Comparison of ENCODE assay signal across 23 cellular contexts in genomic region chr10:90849956-90850749, GRCh38. TPM values are rescaled to one million over a fixed set of nuclear protein-coding genes. Genes with fewer than 3 reads are reported as not detected.
A peak's percentile ranks its signal among the peaks of the same experiment; 100 is the strongest.
DNase-seq lines count a peak whose midpoint lies in the region; ATAC-seq and TF ChIP-seq lines count a peak whose summit lies in the region.
"Had no signal": no experiment of that assay in that cellular context is flagged by ENCODE, and none has a peak within 500 bp of the region (broad histone marks: within the 10 kb centered on the region; RNA-seq: fewer than 3 reads in every experiment).

No MANE protein-coding gene starts in this region.

- H3K4me1 ChIP-seq in aorta (ENCODE audit: control insufficient read depth in 1 of 2, insufficient read depth in 2 of 2, low read length in 2 of 2) = no peaks in the 10 kb centered on the region
- H3K4me1 ChIP-seq: vagina had no signal

- H3K27me3 ChIP-seq in aorta (ENCODE audit: control insufficient read depth in 1 of 2, insufficient read depth in 2 of 2, low read length in 1 of 2) = no peaks in the 10 kb centered on the region
- H3K27me3 ChIP-seq: vagina had no signal

- intact Hi-C loops in aorta (cut with DNase I) = no loop called here

- H3K9me3 ChIP-seq in aorta (ENCODE audit: control insufficient read depth, low read length) = peaks cover 3% of the 10 kb centered on the region
- H3K9me3 ChIP-seq: vagina had no signal

- no peaks in the 10 kb centered on the region for H3K36me3 ChIP-seq in aorta (ENCODE audit: control insufficient read depth in 1 of 2, insufficient read depth in 2 of 2, low read length in 1 of 2)
- H3K36me3 ChIP-seq: vagina had no signal

- H3K4me3 Mint-ChIP-seq in HFFc6 = no peak overlapping the region
- H3K4me3 Mint-ChIP-seq: activated T-cell treated with anti-CD3 and anti-CD28 coated beads, Interleukin-2, amount 50 U/mL, for 4 hours; natural killer cell had no signal

- 86 to 92% methylated on average over 1 of the region's 1 CpG for WGBS in aorta, 2 donors

- no peak overlapping the region for H3K27ac Mint-ChIP-seq in HFFc6
- H3K27ac Mint-ChIP-seq: natural killer cell had no signal

- TF ChIP-seq CTCF in AG10803 (conservative IDR thresholded peaks at IDR 0.05; ENCODE audit: low read length) (no peak), HFFc6 (IDR thresholded peaks at IDR 0.05) (no peak), fibroblast of the aortic adventitia (IDR thresholded peaks at IDR 0.05; ENCODE audit: insufficient read depth, low read length) (no peak)

- H3K4me3 ChIP-seq in AG10803 (ENCODE audit: low read length) = no peak overlapping the region
- H3K4me3 ChIP-seq in fibroblast of the aortic adventitia (ENCODE audit: low read depth, low read length) = no peak overlapping the region
- H3K4me3 ChIP-seq in aorta (ENCODE audit: low read length in 2 of 2) = no peak overlapping the region
- H3K4me3 ChIP-seq: skin epidermis, vagina had no signal

- DNase-seq in AG10803 (ENCODE audit: low read depth) (peak; percentile 20), HFFc6 (peak; percentile 30), amniotic epithelial cell (ENCODE audit: low read depth) (peak; percentile 57), fibroblast of the aortic adventitia (ENCODE audit: low read depth) (peak; percentile 70), DMS53 (lab: John Stamatoyannopoulos, UW) (no peak), aorta (no peak), HuH-7.5 (ENCODE audit: low spot score) (no peak)
- DNase-seq: activated CD4-positive, alpha-beta T cell treated with anti-CD3 and anti-CD28 coated beads, Interleukin-2, amount 50 U/mL, for 4 hours; activated T-cell treated with anti-CD3 and anti-CD28 coated beads, Interleukin-2, amount 50 U/mL, for 4 hours; central memory CD4-positive, alpha-beta T cell; DND-41; GOT3; hypothalamus; kidney glomerular epithelial cell; natural killer cell; NCI-H2171; posterior cingulate gyrus; Right ventricle myocardium superior; stimulated activated CD8-positive, alpha-beta memory T cell treated with anti-CD3 and anti-CD28 coated beads, Interleukin-4, amount 100 ng/mL, for 48 hours; T-helper 1 cell had no signal

- H3K9me3 Mint-ChIP-seq in HFFc6 = peaks cover 20% of the 10 kb centered on the region

- peaks cover 7% of the 10 kb centered on the region; the same call in 1 of the 2 replicates for H3K27me3 Mint-ChIP-seq in HFFc6 (ENCODE audit: insufficient read depth)

- peaks cover 22% of the 10 kb centered on the region for H3K36me3 Mint-ChIP-seq in HFFc6 (ENCODE audit: low read depth)

- H3K4me1 Mint-ChIP-seq in HFFc6 (ENCODE audit: low read depth) = peaks cover 34% of the 10 kb centered on the region
- H3K4me1 Mint-ChIP-seq: natural killer cell had no signal

- ATAC-seq in GM18502 (IDR thresholded peaks at IDR 0.05; ENCODE audit: poor library complexity, unreplicated experiment) = no peak
- ATAC-seq in aorta (ENCODE audit: low FRiP score) = no peak
- ATAC-seq: activated T-cell treated with anti-CD3 and anti-CD28 coated beads, Interleukin-2, amount 50 U/mL, for 4 hours; natural killer cell had no signal

- no peak overlapping the region for H3K27ac ChIP-seq in aorta (ENCODE audit: low read depth in 1 of 2, low read length in 2 of 2)
- H3K27ac ChIP-seq: vagina had no signal

RNA-seq across cellular contexts. Expression of gene HTR7, which starts 7.7 kb away (rescaled TPM):
- total RNA-seq in HFFc6 (2021; fragmentation: NEBNext Ultra II Directional; extraction: Animal tissue kit (Norgen Biotek cat#: 25700)) = under 1 TPM; 0.23 to 0.50 (median 0.30) TPM
- 0.25 and 4.6 TPM in 2 replicates for total RNA-seq in fibroblast of the aortic adventitia (ENCODE audit: low replicate concordance)
- total RNA-seq in aorta = 1 to 10 TPM; 1.3 to 3.1 TPM
- 1 to 10 TPM; 2.1 to 2.5 TPM for polyA plus RNA-seq in aorta
- total RNA-seq: activated T-cell treated with anti-CD3 and anti-CD28 coated beads, Interleukin-2, amount 50 U/mL, for 4 hours had no signal

RNA-seq across cellular contexts. Expression of gene RPP30, which starts 21.6 kb away (rescaled TPM):
- 10 to 100 TPM; 31.2 to 48.3 (median 42.4) TPM for total RNA-seq in HFFc6 (2021; fragmentation: NEBNext Ultra II Directional; extraction: Animal tissue kit (Norgen Biotek cat#: 25700))
- total RNA-seq in fibroblast of the aortic adventitia (ENCODE audit: low replicate concordance) (19.3 and 61.4 TPM in 2 replicates), aorta (10 to 100 TPM; 25.2 to 28.0 TPM)
- 10 to 100 TPM; 28.3 to 42.6 TPM for polyA plus RNA-seq in aorta

Comparison
In these comparisons a context has a peak if more than half of its experiments do, and no peak if none do; other contexts are left out.
1. DNase-seq: peak in AG10803 (single experiment), HFFc6 (single experiment), amniotic epithelial cell (single experiment) and fibroblast of the aortic adventitia (single experiment); none in DMS53 (single experiment), aorta (0 of 2) and HuH-7.5 (single experiment).